In the genomic region with DNA sequence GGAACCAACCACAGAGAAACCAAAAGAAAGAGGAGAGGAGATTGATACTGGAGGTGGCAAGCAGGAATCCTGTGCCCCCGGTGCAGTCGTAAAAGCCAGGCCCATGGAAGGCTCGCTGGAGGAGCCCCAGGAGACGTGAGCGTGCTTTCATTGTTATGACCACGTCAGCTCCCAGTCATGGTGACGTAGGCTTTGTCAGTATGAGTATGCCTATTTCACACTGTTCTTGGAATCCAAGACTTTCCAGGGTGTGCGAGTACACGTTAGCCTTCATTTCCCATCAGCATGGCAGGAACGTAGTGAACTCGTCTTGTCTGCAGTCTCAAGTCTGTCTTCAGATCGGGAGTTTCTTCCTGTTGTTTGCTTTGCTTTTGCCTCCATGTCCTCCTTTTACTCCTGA, we compare ENCODE assay signal across 1 cellular context.
TF ChIP-seq lines count a peak whose summit lies in the region.

No MANE protein-coding gene starts in this region.

TF ChIP-seq in GM23338, 12 proteins besides CTCF, POLR2A, EP300 and RAD21 (continued from another document):
- TF ChIP-seq, protein P1, sequence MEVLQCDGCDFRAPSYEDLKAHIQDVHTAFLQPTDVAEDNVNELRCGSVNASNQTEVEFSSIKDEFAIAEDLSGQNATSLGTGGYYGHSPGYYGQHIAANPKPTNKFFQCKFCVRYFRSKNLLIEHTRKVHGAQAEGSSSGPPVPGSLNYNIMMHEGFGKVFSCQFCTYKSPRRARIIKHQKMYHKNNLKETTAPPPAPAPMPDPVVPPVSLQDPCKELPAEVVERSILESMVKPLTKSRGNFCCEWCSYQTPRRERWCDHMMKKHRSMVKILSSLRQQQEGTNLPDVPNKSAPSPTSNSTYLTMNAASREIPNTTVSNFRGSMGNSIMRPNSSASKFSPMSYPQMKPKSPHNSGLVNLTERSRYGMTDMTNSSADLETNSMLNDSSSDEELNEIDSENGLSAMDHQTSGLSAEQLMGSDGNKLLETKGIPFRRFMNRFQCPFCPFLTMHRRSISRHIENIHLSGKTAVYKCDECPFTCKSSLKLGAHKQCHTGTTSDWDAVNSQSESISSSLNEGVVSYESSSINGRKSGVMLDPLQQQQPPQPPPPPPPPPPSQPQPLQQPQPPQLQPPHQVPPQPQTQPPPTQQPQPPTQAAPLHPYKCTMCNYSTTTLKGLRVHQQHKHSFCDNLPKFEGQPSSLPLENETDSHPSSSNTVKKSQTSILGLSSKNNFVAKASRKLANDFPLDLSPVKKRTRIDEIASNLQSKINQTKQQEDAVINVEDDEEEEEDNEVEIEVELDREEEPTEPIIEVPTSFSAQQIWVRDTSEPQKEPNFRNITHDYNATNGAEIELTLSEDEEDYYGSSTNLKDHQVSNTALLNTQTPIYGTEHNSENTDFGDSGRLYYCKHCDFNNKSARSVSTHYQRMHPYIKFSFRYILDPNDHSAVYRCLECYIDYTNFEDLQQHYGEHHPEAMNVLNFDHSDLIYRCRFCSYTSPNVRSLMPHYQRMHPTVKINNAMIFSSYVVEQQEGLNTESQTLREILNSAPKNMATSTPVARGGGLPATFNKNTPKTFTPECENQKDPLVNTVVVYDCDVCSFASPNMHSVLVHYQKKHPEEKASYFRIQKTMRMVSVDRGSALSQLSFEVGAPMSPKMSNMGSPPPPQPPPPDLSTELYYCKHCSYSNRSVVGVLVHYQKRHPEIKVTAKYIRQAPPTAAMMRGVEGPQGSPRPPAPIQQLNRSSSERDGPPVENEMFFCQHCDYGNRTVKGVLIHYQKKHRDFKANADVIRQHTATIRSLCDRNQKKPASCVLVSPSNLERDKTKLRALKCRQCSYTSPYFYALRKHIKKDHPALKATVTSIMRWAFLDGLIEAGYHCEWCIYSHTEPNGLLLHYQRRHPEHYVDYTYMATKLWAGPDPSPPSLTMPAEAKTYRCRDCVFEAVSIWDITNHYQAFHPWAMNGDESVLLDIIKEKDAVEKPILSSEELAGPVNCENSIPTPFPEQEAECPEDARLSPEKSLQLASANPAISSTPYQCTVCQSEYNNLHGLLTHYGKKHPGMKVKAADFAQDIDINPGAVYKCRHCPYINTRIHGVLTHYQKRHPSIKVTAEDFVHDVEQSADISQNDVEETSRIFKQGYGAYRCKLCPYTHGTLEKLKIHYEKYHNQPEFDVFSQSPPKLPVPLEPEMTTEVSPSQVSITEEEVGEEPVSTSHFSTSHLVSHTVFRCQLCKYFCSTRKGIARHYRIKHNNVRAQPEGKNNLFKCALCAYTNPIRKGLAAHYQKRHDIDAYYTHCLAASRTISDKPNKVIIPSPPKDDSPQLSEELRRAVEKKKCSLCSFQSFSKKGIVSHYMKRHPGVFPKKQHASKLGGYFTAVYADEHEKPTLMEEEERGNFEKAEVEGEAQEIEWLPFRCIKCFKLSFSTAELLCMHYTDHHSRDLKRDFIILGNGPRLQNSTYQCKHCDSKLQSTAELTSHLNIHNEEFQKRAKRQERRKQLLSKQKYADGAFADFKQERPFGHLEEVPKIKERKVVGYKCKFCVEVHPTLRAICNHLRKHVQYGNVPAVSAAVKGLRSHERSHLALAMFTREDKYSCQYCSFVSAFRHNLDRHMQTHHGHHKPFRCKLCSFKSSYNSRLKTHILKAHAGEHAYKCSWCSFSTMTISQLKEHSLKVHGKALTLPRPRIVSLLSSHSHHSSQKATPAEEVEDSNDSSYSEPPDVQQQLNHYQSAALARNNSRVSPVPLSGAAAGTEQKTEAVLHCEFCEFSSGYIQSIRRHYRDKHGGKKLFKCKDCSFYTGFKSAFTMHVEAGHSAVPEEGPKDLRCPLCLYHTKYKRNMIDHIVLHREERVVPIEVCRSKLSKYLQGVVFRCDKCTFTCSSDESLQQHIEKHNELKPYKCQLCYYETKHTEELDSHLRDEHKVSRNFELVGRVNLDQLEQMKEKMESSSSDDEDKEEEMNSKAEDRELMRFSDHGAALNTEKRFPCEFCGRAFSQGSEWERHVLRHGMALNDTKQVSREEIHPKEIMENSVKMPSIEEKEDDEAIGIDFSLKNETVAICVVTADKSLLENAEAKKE (CRISPR knock-in tag; IDR thresholded peaks at IDR 0.05): no peak
